ENCODE assay signal across 9 cellular contexts in the genomic region with DNA sequence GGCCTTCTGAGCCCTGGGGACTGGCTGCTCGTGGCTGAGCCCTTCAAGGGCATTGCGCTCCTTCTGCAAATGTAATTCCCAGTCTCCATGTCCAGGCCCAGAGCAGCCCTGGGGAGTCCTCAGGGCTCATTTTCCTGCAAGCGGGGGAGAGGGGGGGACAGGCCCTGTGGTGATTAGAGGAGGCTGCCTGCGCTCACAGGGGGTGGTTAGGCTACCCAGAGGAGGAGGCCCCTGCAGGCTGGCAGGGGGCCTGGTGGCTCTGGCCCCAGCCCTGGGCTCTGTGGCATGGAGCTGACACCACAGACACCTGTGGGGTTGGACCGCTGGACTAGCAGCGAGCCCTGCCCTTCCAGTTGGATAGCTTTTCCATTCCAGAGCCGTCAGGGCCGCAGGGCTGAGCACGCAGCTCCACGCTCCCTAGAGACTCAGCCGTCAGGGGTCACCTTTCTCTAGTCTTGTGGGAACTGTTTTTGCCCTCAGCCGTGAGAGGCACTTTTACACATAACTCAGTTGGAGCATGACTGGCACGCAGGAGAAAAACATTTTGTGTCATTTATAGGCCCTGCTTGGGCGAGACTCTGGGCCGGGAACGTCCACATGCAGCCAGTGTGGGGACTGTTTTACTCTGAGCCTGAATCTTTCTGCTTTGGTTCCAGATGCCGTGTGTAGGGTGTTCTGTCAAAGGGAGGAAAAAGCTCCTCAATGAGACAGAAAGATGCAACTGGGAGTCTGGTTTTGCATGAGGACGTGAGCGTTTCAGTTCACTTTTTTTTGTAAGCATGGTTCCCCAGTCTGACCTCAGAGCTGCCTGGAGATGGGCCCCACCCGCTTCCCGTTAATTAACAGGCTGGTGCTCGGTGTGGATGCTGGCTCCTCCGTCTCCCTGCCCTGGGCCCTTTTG. TPM values are rescaled to one million over a fixed set of nuclear protein-coding genes. Genes with fewer than 3 reads are reported as not detected.
A peak's percentile ranks its signal among the peaks of the same experiment; 100 is the strongest.
DNase-seq lines count a peak whose midpoint lies in the region; ATAC-seq and TF ChIP-seq lines count a peak whose summit lies in the region.
"Had no signal": no experiment of that assay in that cellular context is flagged by ENCODE, and none has a peak within 500 bp of the region (broad histone marks: within the 10 kb centered on the region; RNA-seq: fewer than 3 reads in every experiment).

No MANE protein-coding gene starts in this region.

- H3K27ac ChIP-seq in A673 (ENCODE audit: low read depth, low read length, poor library complexity, severe bottlenecking) (peak overlapping the region; percentile 31), brain microvascular endothelial cell (peak overlapping the region; percentile 12), prostate gland (peak overlapping the region; percentile 59 to 63), foreskin keratinocyte (no peak overlapping the region)
- H3K27ac ChIP-seq: C4-2B had no signal

- TF ChIP-seq CTCF in A673 (conservative IDR thresholded peaks at IDR 0.05; ENCODE audit: low read depth, low read length) (no peak), brain microvascular endothelial cell (IDR thresholded peaks at IDR 0.05; ENCODE audit: low read depth, low read length, missing control alignments) (no peak), prostate gland (IDR thresholded peaks at IDR 0.05) (peak in 1 of 4 experiments; percentile 4), foreskin keratinocyte (conservative IDR thresholded peaks at IDR 0.05) (no peak)

- no TSS peak for BruUV-seq in A673 (replicated peaks; lab: Mats Ljungman, UMichigan)

- no peaks in the 10 kb centered on the region for H3K27me3 ChIP-seq in A673 (replicated peaks; ENCODE audit: insufficient read depth, low read depth, low read length, poor library complexity)
- no peaks in the 10 kb centered on the region for H3K27me3 ChIP-seq in brain microvascular endothelial cell (replicated peaks)
- H3K27me3 ChIP-seq in prostate gland (replicated peaks; ENCODE audit: insufficient read depth): no peaks in the 10 kb centered on the region
- H3K27me3 ChIP-seq in foreskin keratinocyte: no peaks in the 10 kb centered on the region

- DNase-seq in A673 (ENCODE audit: low spot score) (no peak), brain microvascular endothelial cell (peak; percentile 31), prostate gland (ENCODE audit: low spot score) (peak; percentile 53), cerebellum (ENCODE audit: low spot score) (no peak), foreskin keratinocyte (no peak), NCI-H2029 (lab: John Stamatoyannopoulos, UW) (no peak)

- H3K4me1 ChIP-seq in A673 (ENCODE audit: insufficient read depth, low read length, poor library complexity, severe bottlenecking) (peaks cover 36% of the 10 kb centered on the region), prostate gland (replicated peaks) (peaks cover 28% of the 10 kb centered on the region), foreskin keratinocyte (no peaks in the 10 kb centered on the region)

- H3K36me3 ChIP-seq in A673 (ENCODE audit: insufficient read depth, low read length, poor library complexity, severe bottlenecking): peaks cover 27% of the 10 kb centered on the region
- H3K36me3 ChIP-seq in brain microvascular endothelial cell (replicated peaks): peaks cover 4% of the 10 kb centered on the region
- no peaks in the 10 kb centered on the region for H3K36me3 ChIP-seq in prostate gland

- CTCF ChIA-PET in A673 (lab: Charles Lee): no interaction called here

- H3K4me3 ChIP-seq in A673 (ENCODE audit: low read depth, low read length, poor library complexity, severe bottlenecking): no peak overlapping the region
- H3K4me3 ChIP-seq in brain microvascular endothelial cell (ENCODE audit: low read depth, low read length): no peak overlapping the region
- no peak overlapping the region for H3K4me3 ChIP-seq in prostate gland

- ATAC-seq in GM19324 (IDR thresholded peaks at IDR 0.05; ENCODE audit: low FRiP score, unreplicated experiment) (peak; percentile 64), HG03342 (IDR thresholded peaks at IDR 0.05; ENCODE audit: unreplicated experiment) (peak; percentile 81), foreskin keratinocyte (no peak)

- POLR2A ChIA-PET in A673 (lab: Charles Lee; ENCODE audit: low non-redundant PET): no interaction called here

- intact Hi-C loops in A673 (cut with micrococcal nuclease; ENCODE audit: unreplicated experiment) (no loop called here), prostate gland (cut with DNase I) (no loop called here)

- in situ Hi-C loops in brain microvascular endothelial cell (cut with HindIII; ENCODE audit: low pct_ligation_motif_present, low sequenced_read_pairs): no loop called here

- WGBS in prostate gland: 31% methylated on average over 23 of the region's 23 CpGs

- H3K9me3 ChIP-seq in A673 (ENCODE audit: low read depth, low read length, poor library complexity, severe bottlenecking): no peaks in the 10 kb centered on the region
- H3K9me3 ChIP-seq in prostate gland: no peaks in the 10 kb centered on the region

- TF ChIP-seq POLR2A in prostate gland (IDR thresholded peaks at IDR 0.05): no peak

RNA-seq across cellular contexts. Expression of a gene that starts 58.1 kb away (rescaled TPM):
- total RNA-seq in A673 (2021) (67.0 and 76.3 TPM in 2 replicates), prostate gland (10 to 100 TPM; 48.3 to 57.1 TPM), cerebellum (15.7 TPM), foreskin keratinocyte (26.8 and 30.1 TPM in 2 replicates)
- polyA plus RNA-seq in foreskin keratinocyte: 29.3 and 30.5 TPM in 2 replicates

Comparison
In these comparisons a context has a peak if more than half of its experiments do, and no peak if none do; other contexts are left out.
1. DNase-seq: peak in brain microvascular endothelial cell (single experiment) and prostate gland (single experiment); none in A673 (single experiment), cerebellum (single experiment), foreskin keratinocyte (0 of 2) and NCI-H2029 (single experiment).